In the genomic region with DNA sequence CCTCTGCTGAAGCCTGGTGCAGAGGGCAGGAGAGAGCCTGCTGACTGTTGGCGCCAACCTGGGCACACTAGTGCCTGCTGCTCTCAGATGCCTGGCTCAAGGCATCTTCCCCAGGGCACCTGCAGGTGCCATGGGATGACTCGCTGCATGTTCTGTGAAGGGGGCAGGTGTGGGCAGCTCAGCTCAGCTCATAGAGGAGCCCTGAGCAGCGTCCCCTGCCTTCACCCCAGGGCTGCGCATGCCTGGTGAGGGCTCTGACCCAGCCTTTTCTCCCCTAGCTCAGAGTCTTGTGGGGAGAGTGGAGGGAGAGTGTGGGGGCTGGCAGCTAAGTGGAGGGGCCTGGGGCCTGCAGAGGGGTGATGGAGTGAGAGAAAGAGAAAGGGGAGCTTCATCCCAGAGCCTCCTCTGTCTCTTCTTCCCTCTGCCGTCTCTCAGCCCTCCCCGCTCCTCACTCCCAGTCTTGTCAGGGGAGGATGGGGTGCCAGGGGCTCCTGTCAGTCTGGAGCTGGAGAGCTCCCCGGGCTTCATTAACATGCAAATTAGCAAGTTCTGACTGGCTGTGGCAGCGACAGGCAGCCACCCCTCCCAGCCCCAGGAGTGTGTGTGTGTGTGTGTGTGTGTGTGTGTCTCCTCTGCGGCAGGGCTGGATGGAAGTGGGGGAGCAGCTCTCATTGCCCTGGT, we compare ENCODE assay signal across 11 cellular contexts. TPM values are rescaled to one million over a fixed set of nuclear protein-coding genes. Genes with fewer than 3 reads are reported as not detected.
A peak's percentile ranks its signal among the peaks of the same experiment; 100 is the strongest.
DNase-seq lines count a peak whose midpoint lies in the region; ATAC-seq and TF ChIP-seq lines count a peak whose summit lies in the region.
"Had no signal": no experiment of that assay in that cellular context is flagged by ENCODE, and none has a peak within 500 bp of the region (broad histone marks: within the 10 kb centered on the region; RNA-seq: fewer than 3 reads in every experiment).

No MANE protein-coding gene starts in this region.

- no peaks in the 10 kb centered on the region for H3K79me2 ChIP-seq in neural progenitor cell (ENCODE audit: low read depth)

- H3F3A ChIP-seq in neural progenitor cell (ENCODE audit: low read depth) = peaks cover 27% of the 10 kb centered on the region

- peak; percentile 82 to 90 (median 84) for DNase-seq in NCI-H1417 (lab: John Stamatoyannopoulos, UW)
- no peak for DNase-seq in NCI-H1417 treated with DMSO at 0.1 percent for 48 hours (lab: John Stamatoyannopoulos, UW)
- peak; percentile 68 for DNase-seq in NCI-H2196 (lab: John Stamatoyannopoulos, UW; ENCODE audit: unreplicated experiment)
- no peak for DNase-seq in choroid plexus epithelial cell (ENCODE audit: low read depth)
- DNase-seq in neural progenitor cell (ENCODE audit: low spot score) = peak; percentile 94
- DNase-seq in AG08396 (ENCODE audit: low spot score) = no peak

- no peak overlapping the region for H3K27ac ChIP-seq in neural progenitor cell
- H3K27ac ChIP-seq: 22Rv1 had no signal

- H3K27me3 Mint-ChIP-seq in neural progenitor cell (ENCODE audit: insufficient read depth, low read depth) = peaks cover 29% of the 10 kb centered on the region

- H3K9ac ChIP-seq in neural progenitor cell = no peak overlapping the region

- peaks cover 51% of the 10 kb centered on the region for H3K4me1 ChIP-seq in neural progenitor cell

- H3K4me1 Mint-ChIP-seq in neural progenitor cell = peaks cover 58% of the 10 kb centered on the region

- no peaks in the 10 kb centered on the region for H3K36me3 Mint-ChIP-seq in neural progenitor cell

- H3K27ac Mint-ChIP-seq in neural progenitor cell = peak overlapping the region; percentile 48
- H3K27ac Mint-ChIP-seq: IgD-negative memory B cell had no signal

- H3K36me3 ChIP-seq in neural progenitor cell = no peaks in the 10 kb centered on the region

- no peaks in the 10 kb centered on the region for H3K9me3 Mint-ChIP-seq in neural progenitor cell

- H3K4me3 ChIP-seq in choroid plexus epithelial cell (ENCODE audit: low read depth, low read length) (no peak overlapping the region), neural progenitor cell (peak overlapping the region; percentile 35)

- no peaks in the 10 kb centered on the region for H3K27me3 ChIP-seq in neural progenitor cell

- TF ChIP-seq CTCF in choroid plexus epithelial cell (conservative IDR thresholded peaks at IDR 0.05; ENCODE audit: low read depth, low read length) = peak; percentile 16
- TF ChIP-seq CTCF in neural progenitor cell (IDR thresholded peaks at IDR 0.05) = peak; percentile 20

- H4K20me1 ChIP-seq in neural progenitor cell (ENCODE audit: low read depth) = no peaks in the 10 kb centered on the region

- H2AFZ ChIP-seq in neural progenitor cell (replicated peaks) = peak overlapping the region; percentile 65

- H3K9me3 ChIP-seq in neural progenitor cell (ENCODE audit: low read depth) = no peaks in the 10 kb centered on the region

- no peak for ATAC-seq in HG02970 (IDR thresholded peaks at IDR 0.05; ENCODE audit: low FRiP score, unreplicated experiment)
- no peak for ATAC-seq in HG03520 (IDR thresholded peaks at IDR 0.05; ENCODE audit: unreplicated experiment)

- peak overlapping the region; percentile 83 for H3K4me2 ChIP-seq in neural progenitor cell

- no peak overlapping the region for H3K4me3 Mint-ChIP-seq in neural progenitor cell
- H3K4me3 Mint-ChIP-seq: IgD-negative memory B cell had no signal

RNA-seq across cellular contexts. Expression of gene FOXO6, which starts 33.8 kb away (rescaled TPM):
- total RNA-seq in neural progenitor cell (ENCODE audit: low replicate concordance) = 2.1 TPM in 1 of 2 replicates, not detected in the other
- total RNA-seq: fibroblast of villous mesenchyme had no signal

Comparison
In these comparisons a context has a peak if more than half of its experiments do, and no peak if none do; other contexts are left out.
1. DNase-seq: peak in NCI-H1417 (3 of 3), NCI-H2196 (single experiment) and neural progenitor cell (single experiment); none in NCI-H1417 treated with DMSO at 0.1 percent for 48 hours (single experiment), choroid plexus epithelial cell (single experiment) and AG08396 (single experiment).